In genomic region chr1:113219828-113220227, GRCh38 we compare ENCODE assay signal across 21 cellular contexts.
DNase-seq lines count a peak whose midpoint lies in the region; ATAC-seq, FAIRE-seq and TF ChIP-seq lines count a peak whose summit lies in the region.
"Had no signal": no experiment of that assay in that cellular context is flagged by ENCODE, and none has a peak within 500 bp of the region (broad histone marks: within the 10 kb centered on the region; RNA-seq: fewer than 3 reads in every experiment).

No MANE protein-coding gene starts in this region.

- no peak overlapping the region for H2BK5ac ChIP-seq in neuronal stem cell (ENCODE audit: low read length)

- H3K79me1 ChIP-seq in neuronal stem cell (ENCODE audit: low read depth, low read length) = no peaks in the 10 kb centered on the region

- no peak for FAIRE-seq in astrocyte (lab: Jason Lieb, UNC)
- FAIRE-seq: A549, GM12892, GM18507, HTR-8/SVneo had no signal

- no peak overlapping the region for H2BK15ac ChIP-seq in neuronal stem cell (ENCODE audit: low read length)

- no peak overlapping the region for H4K91ac ChIP-seq in neuronal stem cell (ENCODE audit: low read depth, low read length, poor library complexity)

- peak; percentile 52 for DNase-seq in NCI-H82 (lab: John Stamatoyannopoulos, UW)
- no peak for DNase-seq in NCI-H82 treated with DMSO at 0.1 percent for 48 hours (lab: John Stamatoyannopoulos, UW; ENCODE audit: unreplicated experiment)
- no peak for DNase-seq in HCT116 (ENCODE audit: low read depth, low spot score)
- DNase-seq in astrocyte (ENCODE audit: low read depth) = no peak
- DNase-seq in neuronal stem cell (ENCODE audit: low spot score) = no peak
- DNase-seq in SIG-M5 (lab: John Stamatoyannopoulos, UW) = no peak
- no peak for DNase-seq in activated CD4-positive, alpha-beta T cell treated with anti-CD3 and anti-CD28 coated beads for 1 hour
- DNase-seq: AML-193; CD4-positive, alpha-beta T cell; DMS153; DMS79; GDM1 had no signal

- no TSS peak for BruUV-seq in HCT116 (replicated peaks; lab: Mats Ljungman, UMichigan)

- no peak for TF ChIP-seq CTCF in HCT116 (IDR thresholded peaks at IDR 0.05 in 2 of 3, conservative IDR thresholded peaks at IDR 0.05 in 1 of 3; ENCODE audit: borderline replicate concordance in 1 of 3, insufficient read depth in 1 of 3, low read depth in 2 of 3, low read length in 2 of 3)
- TF ChIP-seq CTCF in astrocyte (IDR thresholded peaks at IDR 0.05; ENCODE audit: insufficient read depth, low read depth, low read length) = no peak

- H3K79me2 ChIP-seq in HCT116 (ENCODE audit: insufficient read depth, low read length) (no peaks in the 10 kb centered on the region), astrocyte (ENCODE audit: insufficient read depth, low read length) (no peaks in the 10 kb centered on the region)

- H3K18ac ChIP-seq in neuronal stem cell (ENCODE audit: low read length) = peak overlapping the region; percentile 79

- H3K27ac ChIP-seq in HCT116 (ENCODE audit: low read depth, low read length) (no peak overlapping the region), astrocyte (ENCODE audit: low read depth, low read length) (no peak overlapping the region), neuronal stem cell (replicated peaks; ENCODE audit: low read length) (no peak overlapping the region)
- H3K27ac ChIP-seq: 22Rv1, A549, C4-2B had no signal

- no peaks in the 10 kb centered on the region for H3K36me3 Mint-ChIP-seq in astrocyte (ENCODE audit: low read depth, unreplicated experiment)
- H3K36me3 Mint-ChIP-seq: IgD-negative memory B cell had no signal

- H3K4me1 Mint-ChIP-seq in astrocyte (ENCODE audit: low read depth, unreplicated experiment) = peaks cover 5% of the 10 kb centered on the region

- H3K4me3 ChIP-seq in HCT116 (replicated peaks in 1 of 2; ENCODE audit: low read depth in 1 of 2, low read length in 2 of 2) (no peak overlapping the region), astrocyte (ENCODE audit: insufficient read depth, low read depth, low read length) (no peak overlapping the region), neuronal stem cell (ENCODE audit: low read length in 2 of 2) (no peak overlapping the region)
- H3K4me3 ChIP-seq: A549, HAP-1 had no signal

- no peak overlapping the region for H3K4me3 Mint-ChIP-seq in astrocyte (ENCODE audit: unreplicated experiment)
- H3K4me3 Mint-ChIP-seq: CD4-positive, alpha-beta T cell; IgD-negative memory B cell had no signal

- ATAC-seq in HCT116 = peak; percentile 17; the same call in 1 of the 2 replicates
- ATAC-seq in GM21786 (IDR thresholded peaks at IDR 0.05; ENCODE audit: unreplicated experiment) = no peak

- H2BK120ac ChIP-seq in neuronal stem cell (ENCODE audit: low read depth, low read length) = no peak overlapping the region

- no peak overlapping the region for H3K23ac ChIP-seq in neuronal stem cell (ENCODE audit: low read depth, low read length, poor library complexity)

- no peak overlapping the region for H2AFZ ChIP-seq in HCT116 (ENCODE audit: low read depth, low read length, poor library complexity, severe bottlenecking)
- H2AFZ ChIP-seq in astrocyte (ENCODE audit: low read depth, low read length) = peak overlapping the region; percentile 47
- no peak overlapping the region for H2AFZ ChIP-seq in neuronal stem cell (ENCODE audit: low read length)

- peaks cover 8% of the 10 kb centered on the region for H3K9me3 Mint-ChIP-seq in astrocyte (ENCODE audit: unreplicated experiment)
- H3K9me3 Mint-ChIP-seq: CD4-positive, alpha-beta T cell had no signal

- no peaks in the 10 kb centered on the region for H3K9me2 ChIP-seq in HCT116 (ENCODE audit: insufficient read depth)

- POLR2A ChIA-PET in HCT116 (lab: Charles Lee) = interaction anchor here (0.6 kb wide), 1 partner anchor 12 kb away, joined by 3 read pairs; no protein-coding TSS in a partner anchor

- H3K27ac Mint-ChIP-seq in astrocyte (ENCODE audit: unreplicated experiment) = no peak overlapping the region
- H3K27ac Mint-ChIP-seq: CD4-positive, alpha-beta T cell; IgD-negative memory B cell had no signal

- no peak overlapping the region for H3K4ac ChIP-seq in neuronal stem cell (ENCODE audit: low read length)

- H3K9ac ChIP-seq in HCT116 (ENCODE audit: low read length) = no peak overlapping the region
- no peak overlapping the region for H3K9ac ChIP-seq in astrocyte (ENCODE audit: low read length)
- H3K9ac ChIP-seq in neuronal stem cell (ENCODE audit: low read depth, low read length, poor library complexity) = no peak overlapping the region

- CTCF ChIA-PET in HCT116 (lab: Charles Lee) = interaction anchor here (0.6 to 2.6 kb wide), 5 partner anchors 12 to 1012 kb away, joined by 3 to 8 read pairs (median 5); no protein-coding TSS in a partner anchor

- H3K4me1 ChIP-seq in HCT116 (ENCODE audit: control insufficient read depth in 1 of 2, insufficient read depth in 2 of 2, low read length in 2 of 2) (no peaks in the 10 kb centered on the region), astrocyte (ENCODE audit: insufficient read depth, low read length) (no peaks in the 10 kb centered on the region), neuronal stem cell (ENCODE audit: control insufficient read depth in 2 of 2, insufficient read depth in 1 of 2, low read depth in 1 of 2, low read length in 2 of 2) (peaks cover 0 to 5% of the 10 kb centered on the region in 2 donors)

- no peak overlapping the region for H4K8ac ChIP-seq in neuronal stem cell (ENCODE audit: low read depth, low read length)

- no peaks in the 10 kb centered on the region for H3K27me3 ChIP-seq in HCT116 (ENCODE audit: insufficient read depth, low read length)
- H3K27me3 ChIP-seq in astrocyte (ENCODE audit: insufficient read depth, low read length) = peaks cover 2% of the 10 kb centered on the region
- H3K27me3 ChIP-seq in neuronal stem cell (ENCODE audit: control insufficient read depth in 3 of 3, insufficient read depth in 3 of 3, low read depth in 1 of 3, low read length in 3 of 3) = no peaks in the 10 kb centered on the region

- H2BK12ac ChIP-seq in neuronal stem cell (ENCODE audit: low read length) = no peak overlapping the region

- RAD21 ChIA-PET in HCT116 (lab: Charles Lee; ENCODE audit: low non-redundant PET in 1 of 2, low total read pairs in 2 of 2, uncharacterized antibody in 2 of 2, unreplicated experiment in 2 of 2) = interaction anchor here in 1 of 2 experiments (0.7 to 1.2 kb wide), 2 partner anchors 177 to 233 kb away, joined by 3 to 5 read pairs; no protein-coding TSS in a partner anchor

- H3K4me2 ChIP-seq in HCT116 (ENCODE audit: low read length) (no peak overlapping the region), astrocyte (ENCODE audit: low read length) (no peak overlapping the region), neuronal stem cell (ENCODE audit: insufficient read depth, low read length, poor library complexity, severe bottlenecking) (no peak overlapping the region)
- H3K4me2 ChIP-seq: A549 had no signal

- TF ChIP-seq POLR2A in HCT116 (IDR thresholded peaks at IDR 0.05; ENCODE audit: borderline replicate concordance, extremely low read depth, insufficient read depth, insufficient read length) = no peak

- H3K27me3 Mint-ChIP-seq in astrocyte (ENCODE audit: low read depth, unreplicated experiment) = peaks cover 3% of the 10 kb centered on the region
- H3K27me3 Mint-ChIP-seq: CD4-positive, alpha-beta T cell had no signal

- intact Hi-C loops in HCT116 (cut with micrococcal nuclease) = no loop called here

- H4K20me1 ChIP-seq in HCT116 (ENCODE audit: insufficient read depth) (no peaks in the 10 kb centered on the region), astrocyte (ENCODE audit: insufficient read depth, low read length) (no peaks in the 10 kb centered on the region)

- H3K36me3 ChIP-seq in HCT116 (ENCODE audit: control insufficient read depth in 1 of 2, insufficient read depth in 2 of 2, low read length in 2 of 2) = no peaks in the 10 kb centered on the region
- no peaks in the 10 kb centered on the region for H3K36me3 ChIP-seq in astrocyte (ENCODE audit: insufficient read depth, low read length)
- H3K36me3 ChIP-seq in neuronal stem cell (replicated peaks in 1 of 2; ENCODE audit: control insufficient read depth in 2 of 2, insufficient read depth in 2 of 2, low read length in 2 of 2) = no peaks in the 10 kb centered on the region
- H3K36me3 ChIP-seq: HAP-1 had no signal

- WGBS in neuronal stem cell (ENCODE audit: extremely low coverage in 2 of 2, insufficient read length in 2 of 2, insufficient replicate concordance in 1 of 2), 2 donors = no CpG with 5 or more reads among the region's 5 CpGs

- TF ChIP-seq RAD21 in HCT116 (IDR thresholded peaks at IDR 0.05; ENCODE audit: low read depth) = no peak

- no peak overlapping the region for H3K14ac ChIP-seq in neuronal stem cell (ENCODE audit: low read length)

- H2AK5ac ChIP-seq in neuronal stem cell (ENCODE audit: low read depth, low read length) = peak overlapping the region; percentile 60

- H3K9me3 ChIP-seq in HCT116 (ENCODE audit: control insufficient read depth in 1 of 2, insufficient read depth in 1 of 2, low read depth in 1 of 2, low read length in 2 of 2) (no peaks in the 10 kb centered on the region), astrocyte (ENCODE audit: insufficient read depth, low read depth, low read length) (no peaks in the 10 kb centered on the region), neuronal stem cell (replicated peaks in 1 of 2; ENCODE audit: control insufficient read depth in 2 of 2, insufficient read depth in 1 of 2, low read depth in 1 of 2, low read length in 2 of 2) (peaks cover 0 to 2% of the 10 kb centered on the region in 2 donors)
- H3K9me3 ChIP-seq: A549 had no signal

TF ChIP-seq in HCT116, 20 proteins besides CTCF, POLR2A, EP300 and RAD21:
- no peak for TF ChIP-seq MAX (IDR thresholded peaks at IDR 0.05)
